Comparison of ENCODE assay signal across 24 cellular contexts in genomic region chr16:66036162-66036561, GRCh38.
DNase-seq lines count a peak whose midpoint lies in the region; ATAC-seq and TF ChIP-seq lines count a peak whose summit lies in the region.
"Had no signal": no experiment of that assay in that cellular context is flagged by ENCODE, and none has a peak within 500 bp of the region (broad histone marks: within the 10 kb centered on the region; RNA-seq: fewer than 3 reads in every experiment).

No MANE protein-coding gene starts in this region.

- ATAC-seq in HG03378 (IDR thresholded peaks at IDR 0.05; ENCODE audit: unreplicated experiment), result no peak
- ATAC-seq in GM21423 (IDR thresholded peaks at IDR 0.05; ENCODE audit: unreplicated experiment), result no peak
- no peak for ATAC-seq in GM23338
- ATAC-seq: T-cell had no signal

- H3K4me1 ChIP-seq in SK-N-SH (ENCODE audit: control insufficient read depth in 1 of 2, insufficient read depth in 2 of 2, low read depth in 1 of 2, low read length in 1 of 2) (peaks cover 0 to 2% of the 10 kb centered on the region in 2 experiments; a peak in 1 of 4 replicates), left ventricle myocardium inferior (peaks cover 28% of the 10 kb centered on the region), suprapubic skin (peaks cover 19% of the 10 kb centered on the region), GM23338 (ENCODE audit: insufficient read depth) (no peaks in the 10 kb centered on the region)

- no peaks in the 10 kb centered on the region for H3K4me1 Mint-ChIP-seq in GM23338
- H3K4me1 Mint-ChIP-seq: central memory CD8-positive, alpha-beta T cell; T-cell had no signal

- H3K9me3 ChIP-seq in SK-N-SH, result no peaks in the 10 kb centered on the region
- H3K9me3 ChIP-seq in left ventricle myocardium inferior (replicated peaks), result no peaks in the 10 kb centered on the region
- H3K9me3 ChIP-seq in suprapubic skin, result no peaks in the 10 kb centered on the region
- H3K9me3 ChIP-seq: esophagus muscularis mucosa had no signal

- CTCF ChIA-PET in SK-N-SH (lab: Yijun Ruan, JAX), result no interaction called here

- H3K36me3 ChIP-seq in SK-N-SH (replicated peaks in 1 of 2; ENCODE audit: control insufficient read depth in 1 of 2, insufficient read depth in 2 of 2, low read length in 1 of 2) (no peaks in the 10 kb centered on the region), left ventricle myocardium inferior (no peaks in the 10 kb centered on the region), suprapubic skin (no peaks in the 10 kb centered on the region), GM23338 (ENCODE audit: insufficient read depth) (no peaks in the 10 kb centered on the region)
- H3K36me3 ChIP-seq: esophagus muscularis mucosa had no signal

- no peaks in the 10 kb centered on the region for H3K9me2 ChIP-seq in SK-N-SH
- no peaks in the 10 kb centered on the region for H3K9me2 ChIP-seq in GM23338 (ENCODE audit: insufficient read depth)

- H4K20me1 ChIP-seq in SK-N-SH (ENCODE audit: insufficient read depth) (no peaks in the 10 kb centered on the region), GM23338 (replicated peaks; ENCODE audit: insufficient read depth) (no peaks in the 10 kb centered on the region)

- no peak for TF ChIP-seq POLR2A in suprapubic skin (IDR thresholded peaks at IDR 0.05)

- no peak overlapping the region for H3K4me3 ChIP-seq in SK-N-SH (ENCODE audit: low read depth in 2 of 2, low read length in 1 of 2)
- no peak overlapping the region for H3K4me3 ChIP-seq in left ventricle myocardium inferior
- H3K4me3 ChIP-seq in suprapubic skin, result no peak overlapping the region
- H3K4me3 ChIP-seq in GM23338, result no peak overlapping the region
- H3K4me3 ChIP-seq: esophagus muscularis mucosa, skin epidermis had no signal

- POLR2A ChIA-PET in SK-N-SH (lab: Yijun Ruan, JAX), result no interaction called here

- peak; percentile 34 for DNase-seq in NCI-H345 (lab: John Stamatoyannopoulos, UW)
- DNase-seq in NCI-H345 treated with DMSO at 0.1 percent for 48 hours (lab: John Stamatoyannopoulos, UW; ENCODE audit: unreplicated experiment), result no peak
- DNase-seq in SK-N-SH, result no peak
- no peak for DNase-seq in left ventricle myocardium inferior
- peak in 1 of 2 donors; percentile 12 for DNase-seq in suprapubic skin (ENCODE audit: low spot score in 2 of 2)
- DNase-seq in GM23338 (ENCODE audit: low spot score), result no peak
- DNase-seq: activated CD4-positive, alpha-beta T cell treated with anti-CD3 and anti-CD28 coated beads, Interleukin-2, amount 50 U/mL, for 1 hour; activated gamma-delta T cell; amygdala; Calu3; effector CD4-positive, alpha-beta T cell; GDM1; H7; MM.1S; NCI-H1694 treated with DMSO at 0.1 percent for 48 hours; NCI-H446; stimulated activated CD4-positive, alpha-beta T cell treated with anti-CD3 and anti-CD28 coated beads, Interleukin-4, amount 100 ng/mL, for 1 hour; T-cell had no signal

- no peak overlapping the region for H3K27ac Mint-ChIP-seq in GM23338
- H3K27ac Mint-ChIP-seq: T-cell had no signal

- H2AFZ ChIP-seq in SK-N-SH (ENCODE audit: low read depth), result no peak overlapping the region
- H2AFZ ChIP-seq in GM23338, result no peak overlapping the region

- H3K27me3 ChIP-seq in SK-N-SH (ENCODE audit: insufficient read depth) (no peaks in the 10 kb centered on the region), left ventricle myocardium inferior (ENCODE audit: low read depth) (no peaks in the 10 kb centered on the region), suprapubic skin (no peaks in the 10 kb centered on the region), GM23338 (ENCODE audit: insufficient read depth) (no peaks in the 10 kb centered on the region)
- H3K27me3 ChIP-seq: esophagus muscularis mucosa had no signal

- H3K27me3 Mint-ChIP-seq in GM23338 (ENCODE audit: insufficient read depth, low read depth, poor library complexity), result peaks cover 4% of the 10 kb centered on the region

- TF ChIP-seq CTCF in SK-N-SH (IDR thresholded peaks at IDR 0.05) (no peak), left ventricle myocardium inferior (IDR thresholded peaks at IDR 0.05; ENCODE audit: borderline replicate concordance) (no peak), suprapubic skin (IDR thresholded peaks at IDR 0.05) (no peak), GM23338 (conservative IDR thresholded peaks at IDR 0.05; ENCODE audit: low read depth in 2 of 2) (no peak)

- H3K9ac ChIP-seq in SK-N-SH, result no peak overlapping the region

- intact Hi-C loops in left ventricle myocardium inferior (cut with micrococcal nuclease), result no loop called here

- no peaks in the 10 kb centered on the region for H3K79me2 ChIP-seq in SK-N-SH (ENCODE audit: insufficient read depth)
- no peaks in the 10 kb centered on the region for H3K79me2 ChIP-seq in GM23338 (replicated peaks; ENCODE audit: insufficient read depth)

- peak overlapping the region; percentile 7 to 65; a peak in 2 of 4 replicates for H3K27ac ChIP-seq in SK-N-SH (ENCODE audit: low read depth in 2 of 2, low read length in 1 of 2)
- H3K27ac ChIP-seq in left ventricle myocardium inferior (replicated peaks), result peak overlapping the region; percentile 66
- peak overlapping the region; percentile 24 for H3K27ac ChIP-seq in suprapubic skin
- no peak overlapping the region for H3K27ac ChIP-seq in GM23338 (ENCODE audit: low read depth)
- H3K27ac ChIP-seq: 22Rv1 had no signal

- no peaks in the 10 kb centered on the region; the same call in 2 of the 3 replicates for H3K36me3 Mint-ChIP-seq in GM23338 (ENCODE audit: low read depth)
- H3K36me3 Mint-ChIP-seq: T-cell had no signal

- TF ChIP-seq EP300 in SK-N-SH (IDR thresholded peaks at IDR 0.05; ENCODE audit: borderline replicate concordance in 1 of 2, low read depth in 1 of 2, low read length in 1 of 2) (no peak), suprapubic skin (IDR thresholded peaks at IDR 0.05) (no peak)

- WGBS in SK-N-SH (ENCODE audit: low lambda C conversion rate), result 53% methylated on average over 7 of the region's 7 CpGs
- WGBS in suprapubic skin, result 60% methylated on average over 7 of the region's 7 CpGs

- H3K9me3 Mint-ChIP-seq in GM23338, result peaks cover 6% of the 10 kb centered on the region; the same call in 2 of the 3 replicates
- H3K9me3 Mint-ChIP-seq: central memory CD8-positive, alpha-beta T cell; T-cell had no signal

- H3F3A ChIP-seq in SK-N-SH (replicated peaks; ENCODE audit: insufficient read depth) (no peaks in the 10 kb centered on the region), GM23338 (replicated peaks; ENCODE audit: low read depth) (no peaks in the 10 kb centered on the region)

- H3K4me2 ChIP-seq in SK-N-SH, result no peak overlapping the region
- no peak overlapping the region for H3K4me2 ChIP-seq in GM23338

- no peak for TF ChIP-seq RAD21 in SK-N-SH (IDR thresholded peaks at IDR 0.05; ENCODE audit: low read length)

- no peak overlapping the region for H3K4me3 Mint-ChIP-seq in GM23338
- H3K4me3 Mint-ChIP-seq: central memory CD8-positive, alpha-beta T cell; T-cell had no signal

TF ChIP-seq in SK-N-SH, 30 proteins besides CTCF, POLR2A, EP300 and RAD21 (continues in another document):
- TF ChIP-seq RFX5 (IDR thresholded peaks at IDR 0.05; ENCODE audit: low read length) (no peak), SMC3 (IDR thresholded peaks at IDR 0.05; ENCODE audit: low read depth, low read length) (no peak), SIN3A (IDR thresholded peaks at IDR 0.05; ENCODE audit: borderline replicate concordance, low read depth, low read length) (no peak), MXI1 (IDR thresholded peaks at IDR 0.05; ENCODE audit: low read depth, low read length) (no peak), POLR2AphosphoS5 (IDR thresholded peaks at IDR 0.05; ENCODE audit: low read depth, low read length) (no peak), NFIC (IDR thresholded peaks at IDR 0.05; ENCODE audit: borderline replicate concordance) (no peak), MEF2A (IDR thresholded peaks at IDR 0.05; ENCODE audit: borderline replicate concordance, low read depth) (no peak)
- TF ChIP-seq, protein P1, sequence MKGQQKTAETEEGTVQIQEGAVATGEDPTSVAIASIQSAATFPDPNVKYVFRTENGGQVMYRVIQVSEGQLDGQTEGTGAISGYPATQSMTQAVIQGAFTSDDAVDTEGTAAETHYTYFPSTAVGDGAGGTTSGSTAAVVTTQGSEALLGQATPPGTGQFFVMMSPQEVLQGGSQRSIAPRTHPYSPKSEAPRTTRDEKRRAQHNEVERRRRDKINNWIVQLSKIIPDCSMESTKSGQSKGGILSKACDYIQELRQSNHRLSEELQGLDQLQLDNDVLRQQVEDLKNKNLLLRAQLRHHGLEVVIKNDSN (IDR thresholded peaks at IDR 0.05; ENCODE audit: borderline replicate concordance, low read depth), result no peak
